ENCODE assay signal across 1 cellular context in genomic region chr7:77516085-77516484, GRCh38.
TF ChIP-seq lines count a peak whose summit lies in the region.

No MANE protein-coding gene starts in this region.

TF ChIP-seq in HepG2, 621 proteins besides CTCF, POLR2A, EP300 and RAD21 (continued from another document and continues in another):
- TF ChIP-seq SNAPC4 (CRISPR knock-in tag; IDR thresholded peaks at IDR 0.05), result no peak
- peak; percentile 78 for TF ChIP-seq ARID5B (CRISPR knock-in tag; IDR thresholded peaks at IDR 0.05)
- no peak for TF ChIP-seq AGO1 (IDR thresholded peaks at IDR 0.05; ENCODE audit: low read depth, low read length, poor library complexity, severe bottlenecking)
- TF ChIP-seq ZNF691 (CRISPR knock-in tag; IDR thresholded peaks at IDR 0.05; ENCODE audit: borderline replicate concordance, low read depth), result no peak
- TF ChIP-seq ZNF276 (CRISPR knock-in tag; IDR thresholded peaks at IDR 0.05; ENCODE audit: low read depth), result no peak
- TF ChIP-seq ZFP82 (CRISPR knock-in tag; IDR thresholded peaks at IDR 0.05; ENCODE audit: borderline replicate concordance), result no peak
- TF ChIP-seq ZNF644 (CRISPR knock-in tag; IDR thresholded peaks at IDR 0.05; ENCODE audit: low read depth), result no peak
- TF ChIP-seq SNAPC5 (CRISPR knock-in tag; IDR thresholded peaks at IDR 0.05; ENCODE audit: borderline replicate concordance), result no peak
- TF ChIP-seq ZBTB7B (CRISPR knock-in tag; IDR thresholded peaks at IDR 0.05), result no peak
- TF ChIP-seq ZNF317 (CRISPR knock-in tag; IDR thresholded peaks at IDR 0.05), result peak; percentile 53; the same call in 1 of the 2 replicates
- TF ChIP-seq ZNF281 (CRISPR knock-in tag; IDR thresholded peaks at IDR 0.05; ENCODE audit: borderline replicate concordance), result no peak
- TF ChIP-seq MIXL1 (CRISPR knock-in tag; IDR thresholded peaks at IDR 0.05), result 0 out of 2 replicates have a peak, but pooled peaks have one; percentile 23
- no peak for TF ChIP-seq ZNF468 (CRISPR knock-in tag; IDR thresholded peaks at IDR 0.05)
- no peak for TF ChIP-seq RFX1 (IDR thresholded peaks at IDR 0.05)
- no peak for TF ChIP-seq ZNF17 (CRISPR knock-in tag; IDR thresholded peaks at IDR 0.05)
- no peak for TF ChIP-seq ZBTB43 (CRISPR knock-in tag; conservative IDR thresholded peaks at IDR 0.05)
- TF ChIP-seq NFIB (CRISPR knock-in tag; IDR thresholded peaks at IDR 0.05; ENCODE audit: borderline replicate concordance), result no peak
- no peak for TF ChIP-seq MTA1 (CRISPR knock-in tag; IDR thresholded peaks at IDR 0.05; ENCODE audit: borderline replicate concordance)
- no peak for TF ChIP-seq ZBTB34 (CRISPR knock-in tag; IDR thresholded peaks at IDR 0.05)
- TF ChIP-seq RXRB (CRISPR knock-in tag; IDR thresholded peaks at IDR 0.05; ENCODE audit: borderline replicate concordance), result 0 out of 2 replicates have a peak, but pooled peaks have one; percentile 10
- TF ChIP-seq NR2F6 (IDR thresholded peaks at IDR 0.05), result no peak; the same call in 1 of the 2 replicates
- 0 out of 2 replicates have a peak, but pooled peaks have one; percentile 21 for TF ChIP-seq NR2F6 (CRISPR knock-in tag; IDR thresholded peaks at IDR 0.05)
- no peak for TF ChIP-seq SMAD9 (CRISPR knock-in tag; IDR thresholded peaks at IDR 0.05)
- TF ChIP-seq KDM4B (CRISPR knock-in tag; IDR thresholded peaks at IDR 0.05), result no peak
- TF ChIP-seq CREB1 (IDR thresholded peaks at IDR 0.05), result no peak
- 0 out of 2 replicates have a peak, but pooled peaks have one; percentile 16 for TF ChIP-seq CREB1 (CRISPR knock-in tag; IDR thresholded peaks at IDR 0.05)
- TF ChIP-seq AFF4 (CRISPR knock-in tag; IDR thresholded peaks at IDR 0.05), result no peak
- no peak for TF ChIP-seq HES4 (CRISPR knock-in tag; IDR thresholded peaks at IDR 0.05; ENCODE audit: borderline replicate concordance)
- no peak for TF ChIP-seq ZNF652 (CRISPR knock-in tag; IDR thresholded peaks at IDR 0.05; ENCODE audit: borderline replicate concordance, low read depth)
- no peak for TF ChIP-seq ZFP1 (CRISPR knock-in tag; IDR thresholded peaks at IDR 0.05)
- TF ChIP-seq MIER3 (CRISPR knock-in tag; IDR thresholded peaks at IDR 0.05; ENCODE audit: borderline replicate concordance), result peak; percentile 47; the same call in 1 of the 2 replicates
- no peak for TF ChIP-seq KLF11 (CRISPR knock-in tag; IDR thresholded peaks at IDR 0.05)
- TF ChIP-seq MLLT10 (CRISPR knock-in tag; IDR thresholded peaks at IDR 0.05), result no peak
- TF ChIP-seq ZNF256 (CRISPR knock-in tag; conservative IDR thresholded peaks at IDR 0.05), result no peak
- peak; percentile 79 for TF ChIP-seq SOX5 (CRISPR knock-in tag; IDR thresholded peaks at IDR 0.05; ENCODE audit: borderline replicate concordance)
- peak; percentile 44; the same call in 1 of the 2 replicates for TF ChIP-seq FOXO1 (CRISPR knock-in tag; IDR thresholded peaks at IDR 0.05)
